In the genomic region with DNA sequence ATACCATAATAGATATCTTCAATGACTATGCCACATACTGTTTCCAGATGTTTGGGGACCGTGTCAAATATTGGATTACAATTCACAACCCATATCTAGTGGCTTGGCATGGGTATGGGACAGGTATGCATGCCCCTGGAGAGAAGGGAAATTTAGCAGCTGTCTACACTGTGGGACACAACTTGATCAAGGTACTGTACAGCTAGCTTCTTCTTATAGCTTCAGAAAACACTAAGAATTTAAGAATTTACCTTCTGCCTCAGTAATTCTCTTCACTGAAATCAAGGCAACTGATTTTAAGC, we compare ENCODE assay signal across 30 cellular contexts. TPM values are rescaled to one million over a fixed set of nuclear protein-coding genes. Genes with fewer than 3 reads are reported as not detected.
"Had no signal": no experiment of that assay in that cellular context is flagged by ENCODE, and none has a peak within 500 bp of the region (broad histone marks: within the 10 kb centered on the region; RNA-seq: fewer than 3 reads in every experiment).

No MANE protein-coding gene starts in this region.

- H3K4me1 ChIP-seq: left ventricle myocardium inferior, prostate gland, suprapubic skin, upper lobe of right lung had no signal

- ATAC-seq: stimulated activated naive B cell treated with anti-CD40 and anti-IgM and Interleukin-4, amounts not matched to agents 10 μg/mL and 1 μg/mL and 100 μg/mL, for 72 hours; upper lobe of right lung had no signal

- H3K4me3 ChIP-seq: left ventricle myocardium inferior, prostate gland, suprapubic skin, tibial artery had no signal

- H3K9me3 ChIP-seq: left ventricle myocardium inferior, prostate gland, stomach, suprapubic skin, tibial artery, upper lobe of right lung had no signal

- H3K27ac ChIP-seq: left ventricle myocardium inferior, prostate gland, stomach, suprapubic skin, tibial artery, upper lobe of right lung, VCaP had no signal

- H3K27me3 ChIP-seq: suprapubic skin, upper lobe of right lung had no signal

- DNase-seq: activated CD4-positive, alpha-beta memory T cell treated with anti-CD3 and anti-CD28 coated beads, Interleukin-2, amount 10 ng/mL, durations not matched to agents 7 days and 5 days; activated CD4-positive, alpha-beta T cell treated with anti-CD3 and anti-CD28 coated beads, Interleukin-2, amount 10 ng/mL, durations not matched to agents 24 days and 14 days; activated CD4-positive, CD25-positive, alpha-beta regulatory T cell treated with anti-CD3 and anti-CD28 coated beads, Interleukin-2, amount 50 U/mL, for 72 hours; activated CD8-positive, alpha-beta memory T cell treated with anti-CD3 and anti-CD28 coated beads, Interleukin-2, amount 50 U/mL, for 48 hours; activated gamma-delta T cell; activated naive CD4-positive, alpha-beta T cell treated with anti-CD3 and anti-CD28 coated beads, Interleukin-2, amount 10 ng/mL, durations not matched to agents 7 days and 5 days; activated naive CD8-positive, alpha-beta T cell treated with anti-CD3 and anti-CD28 coated beads, Interleukin-2, amount 10 ng/mL, durations not matched to agents 7 days and 5 days; activated T-cell treated with anti-CD3 and anti-CD28 coated beads, Interleukin-2, amount 50 U/mL, for 24 hours; dermis blood vessel endothelial cell; effector CD4-positive, alpha-beta T cell; erythroblast; head of caudate nucleus; hypothalamus; immature natural killer cell; kidney; left ventricle myocardium inferior; stimulated activated CD4-positive, alpha-beta T cell treated with anti-CD3 and anti-CD28 coated beads, Interleukin-15, amount 100 ng/mL, for 24 hours; stimulated activated CD4-positive, alpha-beta T cell treated with anti-CD3 and anti-CD28 coated beads, Interleukin-2, amount 100 ng/mL, for 24 hours; stimulated activated naive B cell treated with anti-CD40 and anti-IgM and Interleukin-4, amounts not matched to agents 10 μg/mL and 1 μg/mL and 100 μg/mL, for 72 hours; stomach; T-helper 1 cell; tibial artery; upper lobe of right lung had no signal

- H3K36me3 ChIP-seq: left ventricle myocardium inferior, prostate gland, stomach, suprapubic skin, tibial artery, upper lobe of right lung had no signal

RNA-seq across cellular contexts. Expression of a gene that starts 0.8 kb away (rescaled TPM):
- total RNA-seq: activated CD4-positive, alpha-beta memory T cell treated with anti-CD3 and anti-CD28 coated beads, Interleukin-2, amount 10 ng/mL, durations not matched to agents 7 days and 5 days; activated CD4-positive, alpha-beta T cell treated with anti-CD3 and anti-CD28 coated beads, Interleukin-2, amount 10 ng/mL, durations not matched to agents 24 days and 14 days; activated naive CD8-positive, alpha-beta T cell treated with anti-CD3 and anti-CD28 coated beads, Interleukin-2, amount 10 ng/mL, durations not matched to agents 7 days and 5 days; dermis blood vessel endothelial cell; fibroblast of lung; fibroblast of villous mesenchyme; kidney; left ventricle myocardium inferior; mucosa of gallbladder; osteocyte had no signal
- polyA plus RNA-seq: fibroblast of lung had no signal
